Comparison of ENCODE assay signal across 1 cellular context in the genomic region with DNA sequence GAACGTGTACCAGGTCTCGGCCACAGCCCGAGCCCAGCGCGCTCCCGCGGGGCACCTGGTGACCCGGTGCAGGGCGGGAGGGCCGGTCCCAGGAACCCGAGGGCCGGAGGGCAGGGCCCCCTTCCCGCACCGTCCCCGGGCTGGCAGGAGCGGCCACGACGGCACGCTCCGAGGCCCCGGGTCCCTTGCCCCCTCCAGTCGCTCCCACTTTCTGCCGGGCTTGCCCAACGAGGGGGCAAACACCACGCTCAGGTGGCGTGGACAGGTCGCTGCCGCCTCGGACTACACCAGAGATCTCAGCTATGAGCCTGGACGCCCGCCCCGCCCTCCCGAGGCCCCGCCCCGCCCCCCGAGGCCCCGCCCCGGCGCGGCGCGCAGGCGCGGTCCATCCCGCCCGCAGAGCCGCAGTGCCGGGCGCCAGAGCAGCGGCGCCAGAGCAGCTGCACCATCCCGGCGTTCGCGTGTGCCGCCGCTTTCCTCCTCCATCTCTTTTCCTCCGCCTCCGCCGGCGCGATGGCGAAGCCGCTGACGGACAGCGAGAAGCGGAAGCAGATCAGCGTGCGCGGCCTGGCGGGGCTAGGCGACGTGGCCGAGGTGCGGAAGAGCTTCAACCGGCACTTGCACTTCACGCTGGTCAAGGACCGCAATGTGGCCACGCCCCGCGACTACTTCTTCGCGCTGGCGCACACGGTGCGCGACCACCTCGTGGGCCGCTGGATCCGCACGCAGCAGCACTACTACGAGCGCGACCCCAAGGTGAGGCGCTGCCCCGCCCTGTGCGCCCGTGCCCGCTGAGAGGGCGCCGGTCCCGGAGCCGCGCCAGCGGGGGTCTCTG.
A peak's percentile ranks its signal among the peaks of the same experiment; 100 is the strongest.
TF ChIP-seq lines count a peak whose summit lies in the region.

A gene (plus strand): TSS at position 420 of the 835 bp plus-strand sequence. CDS start 94 bp downstream, at position 514.

TF ChIP-seq in HEK293, 187 proteins besides CTCF, POLR2A, EP300 and RAD21 (continued from another document):
- TF ChIP-seq, protein P1, sequence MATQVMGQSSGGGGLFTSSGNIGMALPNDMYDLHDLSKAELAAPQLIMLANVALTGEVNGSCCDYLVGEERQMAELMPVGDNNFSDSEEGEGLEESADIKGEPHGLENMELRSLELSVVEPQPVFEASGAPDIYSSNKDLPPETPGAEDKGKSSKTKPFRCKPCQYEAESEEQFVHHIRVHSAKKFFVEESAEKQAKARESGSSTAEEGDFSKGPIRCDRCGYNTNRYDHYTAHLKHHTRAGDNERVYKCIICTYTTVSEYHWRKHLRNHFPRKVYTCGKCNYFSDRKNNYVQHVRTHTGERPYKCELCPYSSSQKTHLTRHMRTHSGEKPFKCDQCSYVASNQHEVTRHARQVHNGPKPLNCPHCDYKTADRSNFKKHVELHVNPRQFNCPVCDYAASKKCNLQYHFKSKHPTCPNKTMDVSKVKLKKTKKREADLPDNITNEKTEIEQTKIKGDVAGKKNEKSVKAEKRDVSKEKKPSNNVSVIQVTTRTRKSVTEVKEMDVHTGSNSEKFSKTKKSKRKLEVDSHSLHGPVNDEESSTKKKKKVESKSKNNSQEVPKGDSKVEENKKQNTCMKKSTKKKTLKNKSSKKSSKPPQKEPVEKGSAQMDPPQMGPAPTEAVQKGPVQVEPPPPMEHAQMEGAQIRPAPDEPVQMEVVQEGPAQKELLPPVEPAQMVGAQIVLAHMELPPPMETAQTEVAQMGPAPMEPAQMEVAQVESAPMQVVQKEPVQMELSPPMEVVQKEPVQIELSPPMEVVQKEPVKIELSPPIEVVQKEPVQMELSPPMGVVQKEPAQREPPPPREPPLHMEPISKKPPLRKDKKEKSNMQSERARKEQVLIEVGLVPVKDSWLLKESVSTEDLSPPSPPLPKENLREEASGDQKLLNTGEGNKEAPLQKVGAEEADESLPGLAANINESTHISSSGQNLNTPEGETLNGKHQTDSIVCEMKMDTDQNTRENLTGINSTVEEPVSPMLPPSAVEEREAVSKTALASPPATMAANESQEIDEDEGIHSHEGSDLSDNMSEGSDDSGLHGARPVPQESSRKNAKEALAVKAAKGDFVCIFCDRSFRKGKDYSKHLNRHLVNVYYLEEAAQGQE (tag by site-specific recombination; IDR thresholded peaks at IDR 0.05) = peak; percentile 52
- TF ChIP-seq ZBTB1 (tag by site-specific recombination; IDR thresholded peaks at IDR 0.05) = peak; percentile 92
- peak; percentile 88 for TF ChIP-seq KLF16 (tag by site-specific recombination; IDR thresholded peaks at IDR 0.05)
- no peak for TF ChIP-seq ZNF529 (tag by site-specific recombination; IDR thresholded peaks at IDR 0.05; ENCODE audit: insufficient replicate concordance)
- TF ChIP-seq, protein P2, sequence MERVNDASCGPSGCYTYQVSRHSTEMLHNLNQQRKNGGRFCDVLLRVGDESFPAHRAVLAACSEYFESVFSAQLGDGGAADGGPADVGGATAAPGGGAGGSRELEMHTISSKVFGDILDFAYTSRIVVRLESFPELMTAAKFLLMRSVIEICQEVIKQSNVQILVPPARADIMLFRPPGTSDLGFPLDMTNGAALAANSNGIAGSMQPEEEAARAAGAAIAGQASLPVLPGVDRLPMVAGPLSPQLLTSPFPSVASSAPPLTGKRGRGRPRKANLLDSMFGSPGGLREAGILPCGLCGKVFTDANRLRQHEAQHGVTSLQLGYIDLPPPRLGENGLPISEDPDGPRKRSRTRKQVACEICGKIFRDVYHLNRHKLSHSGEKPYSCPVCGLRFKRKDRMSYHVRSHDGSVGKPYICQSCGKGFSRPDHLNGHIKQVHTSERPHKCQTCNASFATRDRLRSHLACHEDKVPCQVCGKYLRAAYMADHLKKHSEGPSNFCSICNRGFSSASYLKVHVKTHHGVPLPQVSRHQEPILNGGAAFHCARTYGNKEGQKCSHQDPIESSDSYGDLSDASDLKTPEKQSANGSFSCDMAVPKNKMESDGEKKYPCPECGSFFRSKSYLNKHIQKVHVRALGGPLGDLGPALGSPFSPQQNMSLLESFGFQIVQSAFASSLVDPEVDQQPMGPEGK (tag by site-specific recombination; IDR thresholded peaks at IDR 0.05) = 0 out of 2 replicates have a peak, but pooled peaks have one; percentile 5
- TF ChIP-seq, protein P3, sequence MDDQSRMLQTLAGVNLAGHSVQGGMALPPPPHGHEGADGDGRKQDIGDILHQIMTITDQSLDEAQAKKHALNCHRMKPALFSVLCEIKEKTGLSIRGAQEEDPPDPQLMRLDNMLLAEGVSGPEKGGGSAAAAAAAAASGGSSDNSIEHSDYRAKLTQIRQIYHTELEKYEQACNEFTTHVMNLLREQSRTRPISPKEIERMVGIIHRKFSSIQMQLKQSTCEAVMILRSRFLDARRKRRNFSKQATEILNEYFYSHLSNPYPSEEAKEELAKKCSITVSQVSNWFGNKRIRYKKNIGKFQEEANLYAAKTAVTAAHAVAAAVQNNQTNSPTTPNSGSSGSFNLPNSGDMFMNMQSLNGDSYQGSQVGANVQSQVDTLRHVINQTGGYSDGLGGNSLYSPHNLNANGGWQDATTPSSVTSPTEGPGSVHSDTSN (CRISPR knock-in tag; IDR thresholded peaks at IDR 0.05) = peak; percentile 53
- TF ChIP-seq ZNF510 (tag by site-specific recombination; IDR thresholded peaks at IDR 0.05; ENCODE audit: insufficient replicate concordance) = no peak
- TF ChIP-seq GLI2 (tag by site-specific recombination; IDR thresholded peaks at IDR 0.05; ENCODE audit: borderline replicate concordance, low read depth) = no peak
- no peak for TF ChIP-seq ZNF777 (tag by site-specific recombination; IDR thresholded peaks at IDR 0.05; ENCODE audit: borderline replicate concordance)
- peak; percentile 92 for TF ChIP-seq ZEB2 (tag by site-specific recombination; IDR thresholded peaks at IDR 0.05)
- TF ChIP-seq YY1 (tag by site-specific recombination; IDR thresholded peaks at IDR 0.05) = peak; percentile 71; the same call in 1 of the 2 replicates
- TF ChIP-seq ZNF837 (tag by site-specific recombination; IDR thresholded peaks at IDR 0.05) = no peak
- TF ChIP-seq GLIS2 (tag by site-specific recombination; IDR thresholded peaks at IDR 0.05) = peak; percentile 57
- TF ChIP-seq PRDM1 (tag by site-specific recombination; IDR thresholded peaks at IDR 0.05) = 0 out of 2 replicates have a peak, but pooled peaks have one; percentile 44
- TF ChIP-seq, protein P4, sequence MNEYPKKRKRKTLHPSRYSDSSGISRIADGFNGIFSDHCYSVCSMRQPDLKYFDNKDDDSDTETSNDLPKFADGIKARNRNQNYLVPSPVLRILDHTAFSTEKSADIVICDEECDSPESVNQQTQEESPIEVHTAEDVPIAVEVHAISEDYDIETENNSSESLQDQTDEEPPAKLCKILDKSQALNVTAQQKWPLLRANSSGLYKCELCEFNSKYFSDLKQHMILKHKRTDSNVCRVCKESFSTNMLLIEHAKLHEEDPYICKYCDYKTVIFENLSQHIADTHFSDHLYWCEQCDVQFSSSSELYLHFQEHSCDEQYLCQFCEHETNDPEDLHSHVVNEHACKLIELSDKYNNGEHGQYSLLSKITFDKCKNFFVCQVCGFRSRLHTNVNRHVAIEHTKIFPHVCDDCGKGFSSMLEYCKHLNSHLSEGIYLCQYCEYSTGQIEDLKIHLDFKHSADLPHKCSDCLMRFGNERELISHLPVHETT (tag by site-specific recombination; IDR thresholded peaks at IDR 0.05) = no peak
- TF ChIP-seq, protein P5, sequence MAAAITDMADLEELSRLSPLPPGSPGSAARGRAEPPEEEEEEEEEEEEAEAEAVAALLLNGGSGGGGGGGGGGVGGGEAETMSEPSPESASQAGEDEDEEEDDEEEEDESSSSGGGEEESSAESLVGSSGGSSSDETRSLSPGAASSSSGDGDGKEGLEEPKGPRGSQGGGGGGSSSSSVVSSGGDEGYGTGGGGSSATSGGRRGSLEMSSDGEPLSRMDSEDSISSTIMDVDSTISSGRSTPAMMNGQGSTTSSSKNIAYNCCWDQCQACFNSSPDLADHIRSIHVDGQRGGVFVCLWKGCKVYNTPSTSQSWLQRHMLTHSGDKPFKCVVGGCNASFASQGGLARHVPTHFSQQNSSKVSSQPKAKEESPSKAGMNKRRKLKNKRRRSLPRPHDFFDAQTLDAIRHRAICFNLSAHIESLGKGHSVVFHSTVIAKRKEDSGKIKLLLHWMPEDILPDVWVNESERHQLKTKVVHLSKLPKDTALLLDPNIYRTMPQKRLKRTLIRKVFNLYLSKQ (tag by site-specific recombination; IDR thresholded peaks at IDR 0.05; ENCODE audit: borderline replicate concordance) = no peak
- TF ChIP-seq BCL11A (tag by site-specific recombination; IDR thresholded peaks at IDR 0.05; ENCODE audit: low read depth) = 0 out of 2 replicates have a peak, but pooled peaks have one; percentile 44
- peak; percentile 76; the same call in 1 of the 2 replicates for TF ChIP-seq ZNF394 (tag by site-specific recombination; IDR thresholded peaks at IDR 0.05; ENCODE audit: borderline replicate concordance)
- TF ChIP-seq ZNF23 (tag by site-specific recombination; IDR thresholded peaks at IDR 0.05; ENCODE audit: borderline replicate concordance) = no peak
- TF ChIP-seq ZNF341 (tag by site-specific recombination; IDR thresholded peaks at IDR 0.05; ENCODE audit: low read depth) = peak; percentile 91
- peak; percentile 69 for TF ChIP-seq ZNF629 (tag by site-specific recombination; IDR thresholded peaks at IDR 0.05)
- peak; percentile 53 for TF ChIP-seq ZNF366 (tag by site-specific recombination; conservative IDR thresholded peaks at IDR 0.05)
- TF ChIP-seq, protein P6, sequence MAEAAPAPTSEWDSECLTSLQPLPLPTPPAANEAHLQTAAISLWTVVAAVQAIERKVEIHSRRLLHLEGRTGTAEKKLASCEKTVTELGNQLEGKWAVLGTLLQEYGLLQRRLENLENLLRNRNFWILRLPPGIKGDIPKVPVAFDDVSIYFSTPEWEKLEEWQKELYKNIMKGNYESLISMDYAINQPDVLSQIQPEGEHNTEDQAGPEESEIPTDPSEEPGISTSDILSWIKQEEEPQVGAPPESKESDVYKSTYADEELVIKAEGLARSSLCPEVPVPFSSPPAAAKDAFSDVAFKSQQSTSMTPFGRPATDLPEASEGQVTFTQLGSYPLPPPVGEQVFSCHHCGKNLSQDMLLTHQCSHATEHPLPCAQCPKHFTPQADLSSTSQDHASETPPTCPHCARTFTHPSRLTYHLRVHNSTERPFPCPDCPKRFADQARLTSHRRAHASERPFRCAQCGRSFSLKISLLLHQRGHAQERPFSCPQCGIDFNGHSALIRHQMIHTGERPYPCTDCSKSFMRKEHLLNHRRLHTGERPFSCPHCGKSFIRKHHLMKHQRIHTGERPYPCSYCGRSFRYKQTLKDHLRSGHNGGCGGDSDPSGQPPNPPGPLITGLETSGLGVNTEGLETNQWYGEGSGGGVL (tag by site-specific recombination; IDR thresholded peaks at IDR 0.05) = 0 out of 2 replicates have a peak, but pooled peaks have one; percentile 30
- peak; percentile 63 for TF ChIP-seq ZFHX2 (tag by site-specific recombination; conservative IDR thresholded peaks at IDR 0.05)
